1 cellular context compared by ENCODE assay signal in the genomic region with DNA sequence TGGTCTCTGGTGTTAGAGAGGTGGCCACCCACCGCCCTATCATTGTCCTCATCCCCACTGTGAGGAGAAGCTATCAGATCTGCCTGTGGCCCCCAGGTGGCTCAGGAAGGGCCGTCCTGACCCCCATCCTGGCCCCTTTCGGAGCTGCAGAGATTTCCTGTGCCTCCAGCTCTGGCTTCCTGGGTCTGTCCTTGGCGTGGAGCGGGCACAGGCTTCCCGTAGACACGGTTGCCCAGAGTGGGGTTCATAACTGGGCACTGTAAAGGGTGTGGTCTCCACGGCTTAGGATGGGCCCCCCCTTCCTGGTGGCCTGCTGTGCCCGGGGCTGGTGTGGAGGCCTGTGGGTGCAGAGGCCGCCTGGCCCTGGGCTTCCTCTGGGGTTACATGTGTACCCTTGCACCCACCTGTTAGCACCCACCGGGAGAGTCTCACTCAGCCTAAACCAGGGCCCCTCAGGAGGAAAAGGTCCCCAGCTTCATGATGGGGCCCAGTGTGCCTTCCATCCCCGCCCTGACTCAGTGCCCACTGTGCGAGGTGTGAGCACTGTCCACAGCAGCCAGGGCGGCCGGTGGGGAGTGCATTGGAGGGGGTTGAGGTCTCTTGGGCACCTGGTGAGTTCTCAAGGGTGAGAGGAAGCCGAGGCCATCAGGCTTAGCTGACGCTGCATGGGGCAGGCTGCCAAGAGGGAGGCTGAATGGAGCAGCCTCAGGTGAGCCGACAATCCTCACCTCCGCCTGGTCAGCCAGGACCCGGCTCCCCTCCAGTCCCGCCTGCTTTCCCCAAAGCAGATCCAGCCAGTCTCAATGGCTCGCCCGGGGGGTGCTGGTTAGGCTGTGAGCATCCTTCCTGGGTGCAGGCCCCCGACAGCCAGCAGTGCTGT.
TF ChIP-seq lines count a peak whose summit lies in the region.

No MANE protein-coding gene starts in this region.

TF ChIP-seq in H1, 55 proteins besides CTCF, POLR2A, EP300 and RAD21:
- TF ChIP-seq GABPA (IDR thresholded peaks at IDR 0.05; ENCODE audit: borderline replicate concordance, insufficient read depth, low read length) (no peak), POLR2AphosphoS5 (IDR thresholded peaks at IDR 0.05; ENCODE audit: low read depth, low read length) (no peak), KDM4A (IDR thresholded peaks at IDR 0.05; ENCODE audit: low read depth, low read length, severe bottlenecking) (no peak), SIN3A (conservative IDR thresholded peaks at IDR 0.05 in 1 of 2, IDR thresholded peaks at IDR 0.05 in 1 of 2; ENCODE audit: low read depth in 1 of 2, low read length in 2 of 2) (no peak), SP4 (IDR thresholded peaks at IDR 0.05; ENCODE audit: low read length) (no peak), RFX5 (IDR thresholded peaks at IDR 0.05; ENCODE audit: borderline replicate concordance, low read depth, low read length) (no peak), TCF12 (IDR thresholded peaks at IDR 0.05; ENCODE audit: low read depth, low read length) (no peak), CREB1 (IDR thresholded peaks at IDR 0.05) (no peak), HDAC2 (IDR thresholded peaks at IDR 0.05; ENCODE audit: borderline replicate concordance in 1 of 2, low read depth in 2 of 2, low read length in 2 of 2) (no peak), RBBP5 (IDR thresholded peaks at IDR 0.05; ENCODE audit: borderline replicate concordance, low read depth, low read length) (no peak), POU5F1 (IDR thresholded peaks at IDR 0.05; ENCODE audit: low read depth, low read length) (no peak), SIRT6 (IDR thresholded peaks at IDR 0.05; ENCODE audit: low read length) (no peak), YY1 (IDR thresholded peaks at IDR 0.05; ENCODE audit: low read depth, low read length) (no peak), EZH2 (IDR thresholded peaks at IDR 0.05; ENCODE audit: low read depth, low read length, severe bottlenecking) (no peak), PHF8 (conservative IDR thresholded peaks at IDR 0.05; ENCODE audit: low read depth, low read length) (no peak)
